ENCODE assay signal across 11 cellular contexts in genomic region chr17:82534401-82534812, GRCh38. TPM values are rescaled to one million over a fixed set of nuclear protein-coding genes. Genes with fewer than 3 reads are reported as not detected.
DNase-seq lines count a peak whose midpoint lies in the region; ATAC-seq and TF ChIP-seq lines count a peak whose summit lies in the region.
"Had no signal": no experiment of that assay in that cellular context is flagged by ENCODE, and none has a peak within 500 bp of the region (broad histone marks: within the 10 kb centered on the region; RNA-seq: fewer than 3 reads in every experiment).

No MANE protein-coding gene starts in this region.

- no peak overlapping the region for H2AFZ ChIP-seq in osteoblast (ENCODE audit: low read length)

- CTCF ChIA-PET in activated CD4-positive, alpha-beta T cell treated with anti-CD3 and anti-CD28 coated beads, Interleukin-2, amount 10 ng/mL, durations not matched to agents 7 days and 5 days (lab: Charles Lee): interaction anchor here (0.9 to 1.6 kb wide), 2 partner anchors 10 to 24 kb away, joined by 3 to 4 read pairs; no protein-coding TSS in a partner anchor
- CTCF ChIA-PET in activated CD4-positive, alpha-beta T cell treated with anti-CD3 and anti-CD28 coated beads for 36 hours (lab: Charles Lee): interaction anchor here (3.1 kb wide), 1 partner anchor 20 kb away, joined by 17 read pairs; no protein-coding TSS in a partner anchor

- TF ChIP-seq CTCF in RWPE2 (IDR thresholded peaks at IDR 0.05; ENCODE audit: poor library complexity, severe bottlenecking) (no peak), esophagus squamous epithelium (IDR thresholded peaks at IDR 0.05) (no peak), osteoblast (IDR thresholded peaks at IDR 0.05; ENCODE audit: extremely low read depth, low read depth, low read length) (no peak)

- H3K27me3 ChIP-seq in RWPE2 (ENCODE audit: insufficient read depth, poor library complexity, severe bottlenecking) (no peaks in the 10 kb centered on the region), esophagus squamous epithelium (no peaks in the 10 kb centered on the region), osteoblast (ENCODE audit: insufficient read depth, low read length) (no peaks in the 10 kb centered on the region)
- H3K27me3 ChIP-seq in effector memory CD4-positive, alpha-beta T cell (replicated peaks; ENCODE audit: control insufficient read depth, insufficient read depth, low read length, poor library complexity, severe bottlenecking): no peaks in the 10 kb centered on the region
- H3K27me3 ChIP-seq: transverse colon had no signal

- no peak overlapping the region for H3K4me3 Mint-ChIP-seq in activated CD4-positive, alpha-beta T cell treated with anti-CD3 and anti-CD28 coated beads, Interleukin-2, amount 10 ng/mL, durations not matched to agents 7 days and 5 days
- no peak overlapping the region for H3K4me3 Mint-ChIP-seq in activated CD4-positive, alpha-beta T cell treated with anti-CD3 and anti-CD28 coated beads for 36 hours
- H3K4me3 Mint-ChIP-seq in stimulated activated effector memory CD8-positive, alpha-beta T cell treated with anti-CD3 and anti-CD28 coated beads, Interleukin-12 subunit alpha, Interleukin-12 subunit beta, amount 100 ng/mL, for 72 hours: no peak overlapping the region

- DNase-seq in activated CD4-positive, alpha-beta T cell treated with anti-CD3 and anti-CD28 coated beads, Interleukin-2, amount 10 ng/mL, durations not matched to agents 7 days and 5 days: no peak
- DNase-seq in activated CD4-positive, alpha-beta T cell treated with anti-CD3 and anti-CD28 coated beads for 36 hours: no peak
- DNase-seq in RWPE2 (ENCODE audit: low spot score) (no peak), esophagus squamous epithelium (lab: John Stamatoyannopoulos, UW) (no peak), osteoblast (ENCODE audit: insufficient read length, low spot score, missing footprints) (no peak)
- DNase-seq in stimulated activated effector memory CD8-positive, alpha-beta T cell treated with anti-CD3 and anti-CD28 coated beads, Interleukin-12 subunit alpha, Interleukin-12 subunit beta, amount 100 ng/mL, for 72 hours (ENCODE audit: low spot score in 2 of 2): no peak
- DNase-seq in effector memory CD4-positive, alpha-beta T cell: no peak
- DNase-seq: activated CD8-positive, alpha-beta memory T cell treated with anti-CD3 and anti-CD28 coated beads for 24 hours; NCI-H82; transverse colon had no signal

- peaks cover 5% of the 10 kb centered on the region for H3K36me3 Mint-ChIP-seq in activated CD4-positive, alpha-beta T cell treated with anti-CD3 and anti-CD28 coated beads, Interleukin-2, amount 10 ng/mL, durations not matched to agents 7 days and 5 days (ENCODE audit: low read depth)
- H3K36me3 Mint-ChIP-seq in activated CD4-positive, alpha-beta T cell treated with anti-CD3 and anti-CD28 coated beads for 36 hours (ENCODE audit: low read depth): peaks cover 7% of the 10 kb centered on the region
- H3K36me3 Mint-ChIP-seq in stimulated activated effector memory CD8-positive, alpha-beta T cell treated with anti-CD3 and anti-CD28 coated beads, Interleukin-12 subunit alpha, Interleukin-12 subunit beta, amount 100 ng/mL, for 72 hours: peaks cover 23% of the 10 kb centered on the region

- intact Hi-C loops in activated CD4-positive, alpha-beta T cell treated with anti-CD3 and anti-CD28 coated beads for 36 hours (cut with DNase I, micrococcal nuclease): no loop called here
- intact Hi-C loops in esophagus squamous epithelium (cut with DNase I): no loop called here

- POLR2A ChIA-PET in activated CD4-positive, alpha-beta T cell treated with anti-CD3 and anti-CD28 coated beads, Interleukin-2, amount 10 ng/mL, durations not matched to agents 7 days and 5 days (lab: Charles Lee): no interaction called here
- POLR2A ChIA-PET in activated CD4-positive, alpha-beta T cell treated with anti-CD3 and anti-CD28 coated beads for 36 hours (lab: Charles Lee): no interaction called here

- H3K9me3 ChIP-seq in RWPE2 (ENCODE audit: severe bottlenecking): no peaks in the 10 kb centered on the region
- H3K9me3 ChIP-seq in esophagus squamous epithelium: no peaks in the 10 kb centered on the region
- no peaks in the 10 kb centered on the region for H3K9me3 ChIP-seq in osteoblast (ENCODE audit: low read depth, low read length)
- no peaks in the 10 kb centered on the region for H3K9me3 ChIP-seq in effector memory CD4-positive, alpha-beta T cell (ENCODE audit: control insufficient read depth, low read length)
- H3K9me3 ChIP-seq: transverse colon had no signal

- H3K4me1 ChIP-seq in RWPE2 (ENCODE audit: insufficient read depth, poor library complexity, severe bottlenecking): peaks cover 74% of the 10 kb centered on the region
- H3K4me1 ChIP-seq in esophagus squamous epithelium: peaks cover 67 to 100% (median 90%) of the 10 kb centered on the region in 3 donors
- H3K4me1 ChIP-seq in osteoblast (ENCODE audit: insufficient read depth, low read length): peaks cover 43% of the 10 kb centered on the region
- H3K4me1 ChIP-seq in effector memory CD4-positive, alpha-beta T cell (ENCODE audit: control insufficient read depth, insufficient read depth, low read length, poor library complexity, severe bottlenecking): peaks cover 28% of the 10 kb centered on the region

- peaks cover 54% of the 10 kb centered on the region for H4K20me1 ChIP-seq in osteoblast (ENCODE audit: insufficient read depth, low read length)

- H3K27me3 Mint-ChIP-seq in activated CD4-positive, alpha-beta T cell treated with anti-CD3 and anti-CD28 coated beads, Interleukin-2, amount 10 ng/mL, durations not matched to agents 7 days and 5 days: no peaks in the 10 kb centered on the region
- H3K27me3 Mint-ChIP-seq in activated CD4-positive, alpha-beta T cell treated with anti-CD3 and anti-CD28 coated beads for 36 hours: no peaks in the 10 kb centered on the region

- H3K9me3 Mint-ChIP-seq in activated CD4-positive, alpha-beta T cell treated with anti-CD3 and anti-CD28 coated beads, Interleukin-2, amount 10 ng/mL, durations not matched to agents 7 days and 5 days: no peaks in the 10 kb centered on the region
- H3K9me3 Mint-ChIP-seq in activated CD4-positive, alpha-beta T cell treated with anti-CD3 and anti-CD28 coated beads for 36 hours (ENCODE audit: low read depth): no peaks in the 10 kb centered on the region
- H3K9me3 Mint-ChIP-seq in stimulated activated effector memory CD8-positive, alpha-beta T cell treated with anti-CD3 and anti-CD28 coated beads, Interleukin-12 subunit alpha, Interleukin-12 subunit beta, amount 100 ng/mL, for 72 hours: no peaks in the 10 kb centered on the region

- peak overlapping the region; percentile 6 for H3K27ac Mint-ChIP-seq in activated CD4-positive, alpha-beta T cell treated with anti-CD3 and anti-CD28 coated beads, Interleukin-2, amount 10 ng/mL, durations not matched to agents 7 days and 5 days
- H3K27ac Mint-ChIP-seq in activated CD4-positive, alpha-beta T cell treated with anti-CD3 and anti-CD28 coated beads for 36 hours: no peak overlapping the region
- H3K27ac Mint-ChIP-seq in stimulated activated effector memory CD8-positive, alpha-beta T cell treated with anti-CD3 and anti-CD28 coated beads, Interleukin-12 subunit alpha, Interleukin-12 subunit beta, amount 100 ng/mL, for 72 hours: peak overlapping the region; percentile 86

- H3K27ac ChIP-seq in RWPE2 (ENCODE audit: poor library complexity, severe bottlenecking) (peak overlapping the region; percentile 73), esophagus squamous epithelium (peak overlapping the region; percentile 81 to 96 (median 91)), osteoblast (ENCODE audit: low read depth, low read length) (no peak overlapping the region)
- no peak overlapping the region for H3K27ac ChIP-seq in effector memory CD4-positive, alpha-beta T cell (ENCODE audit: insufficient read depth, low read length, poor library complexity, severe bottlenecking)

- H3K36me3 ChIP-seq in RWPE2 (ENCODE audit: low read depth) (peaks cover 10% of the 10 kb centered on the region; the same call in 1 of the 2 replicates), esophagus squamous epithelium (no peaks in the 10 kb centered on the region), osteoblast (ENCODE audit: insufficient read depth, low read length) (no peaks in the 10 kb centered on the region)
- no peaks in the 10 kb centered on the region for H3K36me3 ChIP-seq in effector memory CD4-positive, alpha-beta T cell (ENCODE audit: control insufficient read depth, insufficient read depth, low read length)
- H3K36me3 ChIP-seq: transverse colon had no signal

- H3K79me2 ChIP-seq in osteoblast (ENCODE audit: insufficient read depth, low read length): peaks cover 95% of the 10 kb centered on the region

- ATAC-seq in activated CD4-positive, alpha-beta T cell treated with anti-CD3 and anti-CD28 coated beads for 36 hours: no peak
- ATAC-seq in RWPE2 (ENCODE audit: low read depth) (peak; percentile 19; the same call in 1 of the 3 replicates), HG03135 (IDR thresholded peaks at IDR 0.05; ENCODE audit: unreplicated experiment) (no peak)
- no peak for ATAC-seq in stimulated activated effector memory CD8-positive, alpha-beta T cell treated with anti-CD3 and anti-CD28 coated beads, Interleukin-12 subunit alpha, Interleukin-12 subunit beta, amount 100 ng/mL, for 72 hours

- H3K4me3 ChIP-seq in RWPE2 (ENCODE audit: severe bottlenecking) (no peak overlapping the region), esophagus squamous epithelium (peak overlapping the region in 1 of 4 donors; percentile 5), osteoblast (ENCODE audit: insufficient read depth, low read length) (no peak overlapping the region)
- H3K4me3 ChIP-seq in effector memory CD4-positive, alpha-beta T cell (ENCODE audit: insufficient read depth, low read depth, low read length, poor library complexity, severe bottlenecking): no peak overlapping the region
- H3K4me3 ChIP-seq: transverse colon had no signal

- 42 to 45% methylated on average over 5 to 7 of the region's 7 CpGs for WGBS in esophagus squamous epithelium, 2 donors

- H3K4me1 Mint-ChIP-seq in activated CD4-positive, alpha-beta T cell treated with anti-CD3 and anti-CD28 coated beads, Interleukin-2, amount 10 ng/mL, durations not matched to agents 7 days and 5 days: peaks cover 59% of the 10 kb centered on the region
- H3K4me1 Mint-ChIP-seq in activated CD4-positive, alpha-beta T cell treated with anti-CD3 and anti-CD28 coated beads for 36 hours: peaks cover 57% of the 10 kb centered on the region
- peaks cover 63% of the 10 kb centered on the region for H3K4me1 Mint-ChIP-seq in stimulated activated effector memory CD8-positive, alpha-beta T cell treated with anti-CD3 and anti-CD28 coated beads, Interleukin-12 subunit alpha, Interleukin-12 subunit beta, amount 100 ng/mL, for 72 hours

- no peak overlapping the region for H3K4me2 ChIP-seq in osteoblast (ENCODE audit: insufficient read depth, low read length)

- TF ChIP-seq POLR2A in esophagus squamous epithelium (IDR thresholded peaks at IDR 0.05): no peak

RNA-seq across cellular contexts. Expression of gene FOXK2, which starts 14.9 kb away (rescaled TPM):
- total RNA-seq in activated CD4-positive, alpha-beta T cell treated with anti-CD3 and anti-CD28 coated beads, Interleukin-2, amount 10 ng/mL, durations not matched to agents 7 days and 5 days: 10 to 100 TPM; 59.6 to 63.2 TPM
- total RNA-seq in activated CD4-positive, alpha-beta T cell treated with anti-CD3 and anti-CD28 coated beads for 36 hours: 10 to 100 TPM; 58.1 to 75.4 TPM
- 10 to 100 TPM; 26.3 to 38.2 (median 34.5) TPM for total RNA-seq in esophagus squamous epithelium
- 26.8 and 29.3 TPM in 2 replicates for total RNA-seq in osteoblast

Comparison
In these comparisons a context has a peak if more than half of its experiments do, and no peak if none do; other contexts are left out.
1. H3K27ac ChIP-seq: peak in RWPE2 (single experiment) and esophagus squamous epithelium (4 of 4); none in osteoblast (single experiment) and effector memory CD4-positive, alpha-beta T cell (single experiment).